17 cellular contexts compared by ENCODE assay signal in the genomic region with DNA sequence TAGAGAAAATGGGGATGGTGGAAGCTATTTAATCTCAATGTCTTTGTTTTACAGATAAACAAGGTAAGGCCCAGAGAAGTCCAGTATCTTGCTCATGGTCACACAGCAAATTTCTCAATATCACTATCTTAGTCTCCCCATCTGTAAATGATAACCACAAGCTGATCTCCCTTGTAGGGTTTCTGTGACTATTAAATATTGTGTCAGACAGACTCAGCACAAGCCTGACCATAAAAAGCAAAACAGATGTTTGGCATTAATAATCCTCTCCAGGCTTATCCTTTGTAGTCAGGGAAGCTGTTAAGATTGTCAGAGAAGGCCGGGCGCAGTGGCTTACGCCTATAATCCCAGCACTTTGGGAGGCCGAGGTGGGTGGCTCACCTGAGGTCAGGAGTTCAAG.
DNase-seq lines count a peak whose midpoint lies in the region; ATAC-seq and TF ChIP-seq lines count a peak whose summit lies in the region.
"Had no signal": no experiment of that assay in that cellular context is flagged by ENCODE, and none has a peak within 500 bp of the region (broad histone marks: within the 10 kb centered on the region; RNA-seq: fewer than 3 reads in every experiment).

No MANE protein-coding gene starts in this region.

- H3K9ac ChIP-seq in GM23248: no peak overlapping the region; the same call in 1 of the 2 replicates

- no peak for TF ChIP-seq POLR2A in uterus (IDR thresholded peaks at IDR 0.05)

- no peaks in the 10 kb centered on the region for H3K79me2 ChIP-seq in GM23248 (ENCODE audit: insufficient read depth)
- no peaks in the 10 kb centered on the region for H3K79me2 ChIP-seq in hepatocyte

- 16 to 25% methylated on average over 4 of the region's 4 CpGs for WGBS in GM23248 (ENCODE audit: low coverage in 1 of 2, low lambda C conversion rate in 2 of 2, missing lambda C conversion rate in 2 of 2), 2 experiments
- 56% methylated on average over 4 of the region's 4 CpGs for WGBS in hepatocyte (ENCODE audit: low lambda C conversion rate, missing lambda C conversion rate)

- DNase-seq in GM23248 (peak; percentile 73), astrocyte of the spinal cord (ENCODE audit: low read depth, low spot score) (peak; percentile 23), hepatocyte (ENCODE audit: low spot score) (no peak), uterus (no peak), NCI-H226 (no peak), NCI-H1694 (lab: John Stamatoyannopoulos, UW) (no peak)
- no peak for DNase-seq in stimulated activated effector memory CD8-positive, alpha-beta T cell treated with anti-CD3 and anti-CD28 coated beads, Interleukin-12 subunit alpha, Interleukin-12 subunit beta, amount 100 ng/mL, for 72 hours (ENCODE audit: low spot score in 2 of 2)
- DNase-seq: activated CD4-positive, alpha-beta memory T cell treated with anti-CD3 and anti-CD28 coated beads, Interleukin-2, amount 10 ng/mL, durations not matched to agents 7 days and 5 days; activated effector memory CD4-positive, alpha-beta T cell treated with Interleukin-2 at 50 U/mL for 16 hours; cortex of kidney; left ventricle myocardium superior; naive B cell; NCI-H187 treated with DMSO at 0.1 percent for 48 hours; Peyer's patch had no signal

- no peak overlapping the region for H3K4me3 Mint-ChIP-seq in stimulated activated effector memory CD8-positive, alpha-beta T cell treated with anti-CD3 and anti-CD28 coated beads, Interleukin-12 subunit alpha, Interleukin-12 subunit beta, amount 100 ng/mL, for 72 hours
- H3K4me3 Mint-ChIP-seq: activated CD4-positive, alpha-beta memory T cell treated with anti-CD3 and anti-CD28 coated beads, Interleukin-2, amount 10 ng/mL, durations not matched to agents 7 days and 5 days; naive B cell had no signal

- in situ Hi-C loops in GM23248 (cut with MboI) (loop anchor here (5.0 kb wide), 1 partner anchor 366 kb away; no protein-coding TSS in a partner anchor), astrocyte of the spinal cord (cut with HindIII; ENCODE audit: low sequenced_read_pairs) (no loop called here)

- no peaks in the 10 kb centered on the region for H3K36me3 ChIP-seq in GM23248 (ENCODE audit: low read depth)
- H3K36me3 ChIP-seq in hepatocyte (replicated peaks; ENCODE audit: insufficient read depth, low read depth): no peaks in the 10 kb centered on the region
- H3K36me3 ChIP-seq in uterus: no peaks in the 10 kb centered on the region
- H3K36me3 ChIP-seq: ascending aorta, Peyer's patch had no signal

- no peak for ATAC-seq in stimulated activated effector memory CD8-positive, alpha-beta T cell treated with anti-CD3 and anti-CD28 coated beads, Interleukin-12 subunit alpha, Interleukin-12 subunit beta, amount 100 ng/mL, for 72 hours
- ATAC-seq in HG03469 (IDR thresholded peaks at IDR 0.05; ENCODE audit: unreplicated experiment): no peak

- no peaks in the 10 kb centered on the region for H3K36me3 Mint-ChIP-seq in stimulated activated effector memory CD8-positive, alpha-beta T cell treated with anti-CD3 and anti-CD28 coated beads, Interleukin-12 subunit alpha, Interleukin-12 subunit beta, amount 100 ng/mL, for 72 hours
- H3K36me3 Mint-ChIP-seq: naive B cell had no signal

- H3K4me3 ChIP-seq in GM23248: no peak overlapping the region
- H3K4me3 ChIP-seq in astrocyte of the spinal cord (ENCODE audit: low read depth, low read length): no peak overlapping the region
- H3K4me3 ChIP-seq in hepatocyte: no peak overlapping the region
- no peak overlapping the region for H3K4me3 ChIP-seq in uterus
- H3K4me3 ChIP-seq: ascending aorta, Peyer's patch had no signal

- H3K27me3 ChIP-seq in GM23248 (replicated peaks; ENCODE audit: insufficient read depth) (no peaks in the 10 kb centered on the region), hepatocyte (no peaks in the 10 kb centered on the region), uterus (no peaks in the 10 kb centered on the region)
- H3K27me3 ChIP-seq: ascending aorta, Peyer's patch had no signal

- intact Hi-C loops in uterus (cut with DNase I; ENCODE audit: low total_unique reads): loop anchor here (5.0 kb wide), 1 partner anchor 366 kb away; no protein-coding TSS in a partner anchor

- H3K4me1 ChIP-seq in GM23248 (ENCODE audit: insufficient read depth): peaks cover 7% of the 10 kb centered on the region; the same call in 1 of the 2 replicates
- H3K4me1 ChIP-seq in hepatocyte (ENCODE audit: insufficient read depth): peaks cover 12% of the 10 kb centered on the region
- peaks cover 8 to 13% of the 10 kb centered on the region in 2 donors for H3K4me1 ChIP-seq in uterus
- H3K4me1 ChIP-seq: ascending aorta, Peyer's patch had no signal

- no peaks in the 10 kb centered on the region for H4K20me1 ChIP-seq in GM23248 (ENCODE audit: insufficient read depth)
- no peaks in the 10 kb centered on the region for H4K20me1 ChIP-seq in hepatocyte (ENCODE audit: insufficient read depth, poor library complexity, severe bottlenecking)

- TF ChIP-seq CTCF in astrocyte of the spinal cord (IDR thresholded peaks at IDR 0.05; ENCODE audit: low read depth, low read length): no peak
- no peak for TF ChIP-seq CTCF in hepatocyte (IDR thresholded peaks at IDR 0.05; ENCODE audit: poor library complexity)
- no peak for TF ChIP-seq CTCF in uterus (IDR thresholded peaks at IDR 0.05)

- H3K9me3 ChIP-seq in GM23248 (ENCODE audit: low read depth) (no peaks in the 10 kb centered on the region), hepatocyte (ENCODE audit: low read depth) (no peaks in the 10 kb centered on the region), uterus (no peaks in the 10 kb centered on the region)
- H3K9me3 ChIP-seq: ascending aorta, Peyer's patch had no signal

- H3K27ac ChIP-seq in GM23248: peak overlapping the region; percentile 12; the same call in 1 of the 2 replicates
- peak overlapping the region; percentile 3 for H3K27ac ChIP-seq in hepatocyte
- peak overlapping the region; percentile 66 to 76 for H3K27ac ChIP-seq in uterus
- H3K27ac ChIP-seq: ascending aorta, C4-2B had no signal

- no peaks in the 10 kb centered on the region for H3K4me1 Mint-ChIP-seq in stimulated activated effector memory CD8-positive, alpha-beta T cell treated with anti-CD3 and anti-CD28 coated beads, Interleukin-12 subunit alpha, Interleukin-12 subunit beta, amount 100 ng/mL, for 72 hours
- H3K4me1 Mint-ChIP-seq: activated CD4-positive, alpha-beta memory T cell treated with anti-CD3 and anti-CD28 coated beads, Interleukin-2, amount 10 ng/mL, durations not matched to agents 7 days and 5 days; naive B cell had no signal

- H3K4me2 ChIP-seq in GM23248 (ENCODE audit: unreplicated experiment): no peak overlapping the region
- H3K4me2 ChIP-seq in hepatocyte: no peak overlapping the region

- peaks cover 15% of the 10 kb centered on the region for H3F3A ChIP-seq in GM23248 (ENCODE audit: insufficient read depth)

- H3K27ac Mint-ChIP-seq in stimulated activated effector memory CD8-positive, alpha-beta T cell treated with anti-CD3 and anti-CD28 coated beads, Interleukin-12 subunit alpha, Interleukin-12 subunit beta, amount 100 ng/mL, for 72 hours: no peak overlapping the region
- H3K27ac Mint-ChIP-seq: activated CD4-positive, alpha-beta memory T cell treated with anti-CD3 and anti-CD28 coated beads, Interleukin-2, amount 10 ng/mL, durations not matched to agents 7 days and 5 days had no signal

- H2AFZ ChIP-seq in GM23248 (no peak overlapping the region), hepatocyte (no peak overlapping the region)

- H3K9me2 ChIP-seq in GM23248 (ENCODE audit: insufficient read depth): no peaks in the 10 kb centered on the region
- no peaks in the 10 kb centered on the region for H3K9me2 ChIP-seq in hepatocyte (replicated peaks; ENCODE audit: insufficient read depth)

- no peaks in the 10 kb centered on the region for H3K9me3 Mint-ChIP-seq in stimulated activated effector memory CD8-positive, alpha-beta T cell treated with anti-CD3 and anti-CD28 coated beads, Interleukin-12 subunit alpha, Interleukin-12 subunit beta, amount 100 ng/mL, for 72 hours
- H3K9me3 Mint-ChIP-seq: activated CD4-positive, alpha-beta memory T cell treated with anti-CD3 and anti-CD28 coated beads, Interleukin-2, amount 10 ng/mL, durations not matched to agents 7 days and 5 days; naive B cell had no signal

Comparison
In these comparisons a context has a peak if more than half of its experiments do, and no peak if none do; other contexts are left out.
1. DNase-seq: peak in GM23248 (single experiment) and astrocyte of the spinal cord (single experiment); none in hepatocyte (single experiment), uterus (0 of 2), stimulated activated effector memory CD8-positive, alpha-beta T cell treated with anti-CD3 and anti-CD28 coated beads, Interleukin-12 subunit alpha, Interleukin-12 subunit beta, amount 100 ng/mL, for 72 hours (0 of 2), NCI-H226 (single experiment) and NCI-H1694 (single experiment).
2. H3K27ac ChIP-seq: peak in every context shown above with its lines; median percentile 71 in uterus; 12 in GM23248; 3 in hepatocyte.